In the genomic region with DNA sequence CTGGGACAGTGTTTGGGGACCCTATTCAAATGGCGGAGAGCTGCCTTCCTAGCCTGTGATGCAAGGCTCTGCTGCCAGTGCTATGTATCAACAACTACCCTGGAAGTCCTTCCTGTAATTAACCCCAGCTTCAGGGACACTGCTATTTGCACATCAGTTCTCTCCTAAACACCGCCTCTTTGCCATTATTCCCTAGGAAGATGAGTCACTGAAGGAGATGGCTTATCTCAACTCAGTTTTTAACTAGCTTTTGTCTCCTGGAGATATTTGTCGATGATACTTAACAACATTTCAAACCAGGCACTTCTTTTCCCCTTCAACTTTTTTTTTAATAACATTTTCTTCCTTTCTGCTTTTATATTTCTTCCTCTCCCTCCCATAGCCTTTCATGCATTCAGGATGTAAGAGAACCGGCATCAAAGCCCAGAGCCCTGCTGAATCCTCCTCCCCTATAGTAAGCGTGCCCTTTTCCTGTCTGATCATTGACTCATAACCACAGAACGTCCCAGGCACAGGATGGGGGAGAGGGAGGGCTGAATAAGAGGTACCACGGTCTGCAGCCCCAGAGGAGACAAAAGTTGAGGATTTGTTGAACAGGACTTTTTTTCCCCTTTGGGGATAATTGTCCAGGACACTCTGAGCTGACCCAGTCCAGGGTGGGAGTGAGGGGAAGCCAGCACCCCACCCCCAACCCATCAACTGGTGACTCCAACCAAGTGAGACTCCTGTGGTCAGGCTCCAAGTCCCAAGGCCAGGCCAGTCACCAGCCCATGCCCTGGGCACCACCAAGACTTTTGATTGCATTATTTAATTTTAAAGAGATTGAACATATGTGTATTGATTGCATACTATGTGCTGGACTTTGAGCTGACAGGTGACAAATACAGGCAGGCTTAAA, we compare ENCODE assay signal across 9 cellular contexts.
DNase-seq lines count a peak whose midpoint lies in the region; ATAC-seq, FAIRE-seq and TF ChIP-seq lines count a peak whose summit lies in the region.
"Had no signal": no experiment of that assay in that cellular context is flagged by ENCODE, and none has a peak within 500 bp of the region (broad histone marks: within the 10 kb centered on the region; RNA-seq: fewer than 3 reads in every experiment).

No MANE protein-coding gene starts in this region.

- peak overlapping the region; percentile 72 for H3K4me2 ChIP-seq in keratinocyte (ENCODE audit: control insufficient read depth, extremely low read depth, insufficient read depth, low read depth, low read length)

- FAIRE-seq in keratinocyte (lab: Jason Lieb, UNC) = peak; percentile 93

- peak; percentile 83 for DNase-seq in AG10803 (ENCODE audit: low read depth)
- DNase-seq in Jurkat, Clone E6-1 (ENCODE audit: low read depth, low spot score) = peak; percentile 49
- no peak for DNase-seq in WTC11 (ENCODE audit: low spot score)
- DNase-seq in keratinocyte (ENCODE audit: low read depth, low spot score) = peak; percentile 66
- DNase-seq in activated CD8-positive, alpha-beta memory T cell treated with anti-CD3 and anti-CD28 coated beads for 24 hours = no peak
- DNase-seq in SIG-M5 (lab: John Stamatoyannopoulos, UW) = no peak
- DNase-seq: activated naive CD4-positive, alpha-beta T cell treated with Interleukin-2 at 50 U/mL for 16 hours had no signal

- TF ChIP-seq CTCF in AG10803 (conservative IDR thresholded peaks at IDR 0.05; ENCODE audit: low read length) (no peak), WTC11 (IDR thresholded peaks at IDR 0.05) (no peak), keratinocyte (optimal IDR thresholded peaks at IDR 0.05 in 1 of 3, IDR thresholded peaks at IDR 0.05 in 1 of 3, conservative IDR thresholded peaks at IDR 0.05 in 1 of 3; ENCODE audit: extremely low read depth in 1 of 3, insufficient read depth in 2 of 3, low read length in 3 of 3) (no peak)

- ATAC-seq in WTC11 (peak; percentile 63), GM18858 (IDR thresholded peaks at IDR 0.05; ENCODE audit: unreplicated experiment) (no peak), GM18873 (IDR thresholded peaks at IDR 0.05; ENCODE audit: low FRiP score, unreplicated experiment) (no peak)

- POLR2A ChIA-PET in WTC11 (lab: Charles Lee) = no interaction called here

- peak overlapping the region; percentile 63 for H3K27ac Mint-ChIP-seq in WTC11

- H3K36me3 ChIP-seq in keratinocyte (ENCODE audit: control insufficient read depth in 2 of 2, extremely low read depth in 1 of 2, insufficient read depth in 2 of 2, low read length in 2 of 2) = no peaks in the 10 kb centered on the region

- H3K4me3 ChIP-seq in AG10803 (ENCODE audit: low read length) (no peak overlapping the region; the same call in 1 of the 2 replicates), keratinocyte (ENCODE audit: control insufficient read depth in 2 of 3, extremely low read depth in 1 of 3, insufficient read depth in 2 of 3, low read depth in 1 of 3, low read length in 3 of 3) (peak overlapping the region in 1 of 3 experiments; percentile 29)
- no peak overlapping the region for H3K4me3 ChIP-seq in Jurkat, Clone E6-1 (ENCODE audit: low read length)

- no peaks in the 10 kb centered on the region for H3K27me3 Mint-ChIP-seq in WTC11 (ENCODE audit: low read depth)

- no peak overlapping the region for H2AFZ ChIP-seq in keratinocyte (ENCODE audit: control insufficient read depth, low read length)

- no peaks in the 10 kb centered on the region for H3K36me3 Mint-ChIP-seq in WTC11

- peaks cover 26% of the 10 kb centered on the region for H3K4me1 ChIP-seq in keratinocyte (ENCODE audit: control insufficient read depth, extremely low read depth, insufficient read depth, low read length)

- H3K79me2 ChIP-seq in keratinocyte (ENCODE audit: control insufficient read depth, insufficient read depth, low read length) = no peaks in the 10 kb centered on the region

- H3K27ac ChIP-seq in keratinocyte (ENCODE audit: control insufficient read depth, insufficient read depth, low read length) = peak overlapping the region; percentile 69

- H3K9me1 ChIP-seq in keratinocyte (ENCODE audit: control insufficient read depth, extremely low read depth, insufficient read depth, low read length) = no peaks in the 10 kb centered on the region

- H3K27me3 ChIP-seq in keratinocyte (ENCODE audit: control insufficient read depth, extremely low read depth, insufficient read depth, low read length) = no peaks in the 10 kb centered on the region

- no peaks in the 10 kb centered on the region for H4K20me1 ChIP-seq in keratinocyte (ENCODE audit: control insufficient read depth, extremely low read depth, insufficient read depth, low read length)

- H3K4me1 Mint-ChIP-seq in WTC11 = peaks cover 73% of the 10 kb centered on the region

- H3K4me3 Mint-ChIP-seq in WTC11 = no peak overlapping the region

- CTCF ChIA-PET in WTC11 (lab: Charles Lee) = interaction anchor here (0.5 kb wide), 1 partner anchor 269 kb away, joined by 4 read pairs; no protein-coding TSS in a partner anchor

- H3K9ac ChIP-seq in keratinocyte (ENCODE audit: control insufficient read depth, extremely low read depth, insufficient read depth, low read length) = peak overlapping the region; percentile 33

- no peaks in the 10 kb centered on the region for H3K9me3 Mint-ChIP-seq in WTC11

- H3K9me3 ChIP-seq in keratinocyte (ENCODE audit: control insufficient read depth, low read depth, low read length) = no peaks in the 10 kb centered on the region

- dilution Hi-C loops in keratinocyte (cut with MboI; ENCODE audit: extremely low pct_ligation_motif_present, low sequenced_read_pairs) = no loop called here

TF ChIP-seq in WTC11, 78 proteins besides CTCF, POLR2A, EP300 and RAD21:
- TF ChIP-seq SMAD4 (CRISPR knock-in tag; IDR thresholded peaks at IDR 0.05) = no peak
- TF ChIP-seq NR3C1 (CRISPR knock-in tag; conservative IDR thresholded peaks at IDR 0.05; ENCODE audit: low read depth) = no peak

Comparison
In these comparisons a context has a peak if more than half of its experiments do, and no peak if none do; other contexts are left out.
1. DNase-seq: peak in AG10803 (single experiment), Jurkat, Clone E6-1 (single experiment) and keratinocyte (single experiment); none in WTC11 (single experiment), activated CD8-positive, alpha-beta memory T cell treated with anti-CD3 and anti-CD28 coated beads for 24 hours (single experiment) and SIG-M5 (single experiment).